ENCODE assay signal across 8 cellular contexts in genomic region chr10:89391882-89392756, GRCh38. TPM values are rescaled to one million over a fixed set of nuclear protein-coding genes. Genes with fewer than 3 reads are reported as not detected.
A peak's percentile ranks its signal among the peaks of the same experiment; 100 is the strongest.
DNase-seq lines count a peak whose midpoint lies in the region; ATAC-seq, FAIRE-seq and TF ChIP-seq lines count a peak whose summit lies in the region.

Gene IFIT1, plus strand, starts transcription at chr10:89392623. Its CDS starts 90 bp downstream, at chr10:89392713.

- H3K4me3 ChIP-seq in SJSA1 (peak within 1 kb of the TSS; percentile 42), GM12878 (peak within 1 kb of the TSS; percentile 67)

- no peaks in the 10 kb centered on the region for H3K27me3 ChIP-seq in SJSA1 (replicated peaks)
- no peaks in the 10 kb centered on the region for H3K27me3 ChIP-seq in GM12878 (replicated peaks in 1 of 2; ENCODE audit: control insufficient read depth in 2 of 2, insufficient read depth in 2 of 2, low read length in 1 of 2)

- no peaks in the 10 kb centered on the region for H4K20me1 ChIP-seq in GM12878 (ENCODE audit: control insufficient read depth, insufficient read depth)

- H3K4me1 ChIP-seq in SJSA1 (replicated peaks) (peaks cover 10% of the 10 kb centered on the region), GM12878 (ENCODE audit: control insufficient read depth, insufficient read depth, low read length) (no peaks in the 10 kb centered on the region; the same call in 1 of the 2 replicates)

- intact Hi-C loops in GM12878 (cut with micrococcal nuclease; ENCODE audit: unreplicated experiment) = loop anchor here (1.0 to 10.0 kb wide), 2 partner anchors 22 to 397 kb away; partner anchors contain the start of genes FAS and IFIT5

- H3K27ac ChIP-seq in SJSA1 = peak within 1 kb of the TSS; percentile 70
- H3K27ac ChIP-seq in GM12878 (ENCODE audit: control insufficient read depth, insufficient read depth) = peak within 1 kb of the TSS; percentile 71

- peak within 1 kb of the TSS; percentile 71 for H3K9ac ChIP-seq in GM12878 (ENCODE audit: control insufficient read depth, insufficient read depth, low read length)

- DNase-seq in EH (ENCODE audit: low read depth) (peak; percentile 91), SJSA1 (ENCODE audit: low read depth in 1 of 2, low spot score in 2 of 2) (peak; percentile 68 to 82), GM12878 (ENCODE audit: low read depth, low spot score) (peak; percentile 80), hippocampal formation (lab: John Stamatoyannopoulos, UW) (peak; percentile 48 to 95), pulmonary artery endothelial cell (ENCODE audit: low read depth, low spot score) (peak; percentile 40), OCI-M2 (lab: John Stamatoyannopoulos, UW; ENCODE audit: unreplicated experiment) (no peak)

- FAIRE-seq in GM12878 (lab: Jason Lieb, UNC) = no peak

- no peaks in the 10 kb centered on the region for H3K9me3 ChIP-seq in SJSA1 (replicated peaks)
- H3K9me3 ChIP-seq in GM12878 (replicated peaks; ENCODE audit: control insufficient read depth, insufficient read depth, low read length) = no peaks in the 10 kb centered on the region; the same call in 2 of the 3 replicates

- CTCF ChIA-PET in GM12878 (lab: Yijun Ruan, JAX) = interaction anchor here (0.6 to 8.5 kb wide), 15 partner anchors 11 to 1020 kb away, joined by 3 to 97 read pairs (median 5); partner anchors contain the start of gene IFIT5

- H3K79me2 ChIP-seq in GM12878 (ENCODE audit: control insufficient read depth, insufficient read depth, low read length) = peaks cover 25% of the 10 kb centered on the region

- SMC1A ChIA-PET in GM12878 (lab: Charles Lee; ENCODE audit: uncharacterized antibody, unreplicated experiment) = interaction anchor here (0.5 to 4.1 kb wide), 23 partner anchors 8 to 487 kb away, joined by 3 to 42 read pairs (median 4); partner anchors contain the start of gene IFIT5

- H3K36me3 ChIP-seq in SJSA1 = no peaks in the 10 kb centered on the region
- H3K36me3 ChIP-seq in GM12878 (ENCODE audit: control insufficient read depth in 2 of 2, insufficient read depth in 2 of 2, low read length in 1 of 2) = no peaks in the 10 kb centered on the region

- WGBS in GM12878 (ENCODE audit: insufficient coverage, insufficient replicate concordance, low lambda C conversion rate, missing lambda C conversion rate) = under 1% methylated on average over 8 of the region's 8 CpGs

- in situ Hi-C loops in GM12878 (cut with MboI) = no loop called here

- ATAC-seq in GM19395 (IDR thresholded peaks at IDR 0.05; ENCODE audit: unreplicated experiment) (peak; percentile 90), HG03521 (IDR thresholded peaks at IDR 0.05; ENCODE audit: unreplicated experiment) (peak; percentile 70), GM12878 (peak; percentile 94)

- RAD21 ChIA-PET in GM12878 (lab: Charles Lee; ENCODE audit: unreplicated experiment) = interaction anchor here (0.6 to 2.8 kb wide), 15 partner anchors 21 to 748 kb away, joined by 3 to 20 read pairs (median 3); partner anchors contain the start of genes IFIT2 and IFIT5

- peak within 1 kb of the TSS; percentile 93 for H3K4me2 ChIP-seq in GM12878 (ENCODE audit: control insufficient read depth, insufficient read depth)

- TF ChIP-seq EP300 in GM12878 (IDR thresholded peaks at IDR 0.05; ENCODE audit: borderline replicate concordance in 1 of 2, control insufficient read depth in 1 of 2, low read depth in 2 of 2, low read length in 2 of 2) = no peak

- TF ChIP-seq RAD21 in GM12878 (IDR thresholded peaks at IDR 0.05; ENCODE audit: insufficient read depth, low read depth, low read length) = no peak

- BruUV-seq in GM12878 (replicated peaks; lab: Mats Ljungman, UMichigan) = no TSS peak

- peak within 1 kb of the TSS; percentile 56 for H2AFZ ChIP-seq in GM12878 (ENCODE audit: control insufficient read depth, low read depth, low read length)

- POLR2A ChIA-PET in GM12878 (lab: Charles Lee) = interaction anchor here (0.5 to 3.3 kb wide), 9 partner anchors 17 to 506 kb away, joined by 3 to 18 read pairs (median 5); partner anchors contain the start of genes IFIT2 and IFIT5

- TF ChIP-seq POLR2A in GM12878 (IDR thresholded peaks at IDR 0.05; ENCODE audit: low read depth, low read length) = peak; percentile 63

- TF ChIP-seq CTCF in GM12878 (IDR thresholded peaks at IDR 0.05 in 2 of 3, conservative IDR thresholded peaks at IDR 0.05 in 1 of 3; ENCODE audit: control insufficient read depth in 2 of 3, extremely low read depth in 1 of 3, insufficient read depth in 1 of 3, low read depth in 3 of 3, low read length in 3 of 3) = no peak

TF ChIP-seq in GM12878, 131 proteins besides CTCF, POLR2A, EP300 and RAD21 (continues in another document):
- TF ChIP-seq FOS (IDR thresholded peaks at IDR 0.05; ENCODE audit: borderline replicate concordance, extremely low read depth, insufficient read length) (no peak), DPF2 (IDR thresholded peaks at IDR 0.05) (0 out of 2 replicates have a peak, but pooled peaks have one; percentile 22), JUND (IDR thresholded peaks at IDR 0.05; ENCODE audit: low read depth, low read length) (no peak), FOXK2 (IDR thresholded peaks at IDR 0.05) (no peak), ETV6 (conservative IDR thresholded peaks at IDR 0.05 in 1 of 2, IDR thresholded peaks at IDR 0.05 in 1 of 2; ENCODE audit: borderline replicate concordance in 1 of 2, low read depth in 1 of 2) (peak in 1 of 2 experiments; percentile 97; a peak in 2 of 4 replicates), WRNIP1 (IDR thresholded peaks at IDR 0.05; ENCODE audit: borderline replicate concordance, low read depth, low read length) (no peak), POU2F2 (IDR thresholded peaks at IDR 0.05; ENCODE audit: borderline replicate concordance, low read depth, low read length) (no peak; the same call in 2 of the 3 replicates), RUNX3 (IDR thresholded peaks at IDR 0.05; ENCODE audit: low read length) (peak; percentile 23; the same call in 1 of the 2 replicates), ZBTB4 (CRISPR knock-in tag; IDR thresholded peaks at IDR 0.05) (no peak), IRF4 (IDR thresholded peaks at IDR 0.05; ENCODE audit: low read depth, low read length) (peak; percentile 54; the same call in 1 of the 2 replicates)
- TF ChIP-seq, protein P1, sequence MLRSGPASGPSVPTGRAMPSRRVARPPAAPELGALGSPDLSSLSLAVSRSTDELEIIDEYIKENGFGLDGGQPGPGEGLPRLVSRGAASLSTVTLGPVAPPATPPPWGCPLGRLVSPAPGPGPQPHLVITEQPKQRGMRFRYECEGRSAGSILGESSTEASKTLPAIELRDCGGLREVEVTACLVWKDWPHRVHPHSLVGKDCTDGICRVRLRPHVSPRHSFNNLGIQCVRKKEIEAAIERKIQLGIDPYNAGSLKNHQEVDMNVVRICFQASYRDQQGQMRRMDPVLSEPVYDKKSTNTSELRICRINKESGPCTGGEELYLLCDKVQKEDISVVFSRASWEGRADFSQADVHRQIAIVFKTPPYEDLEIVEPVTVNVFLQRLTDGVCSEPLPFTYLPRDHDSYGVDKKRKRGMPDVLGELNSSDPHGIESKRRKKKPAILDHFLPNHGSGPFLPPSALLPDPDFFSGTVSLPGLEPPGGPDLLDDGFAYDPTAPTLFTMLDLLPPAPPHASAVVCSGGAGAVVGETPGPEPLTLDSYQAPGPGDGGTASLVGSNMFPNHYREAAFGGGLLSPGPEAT (IDR thresholded peaks at IDR 0.05; ENCODE audit: low read depth) = peak; percentile 25; the same call in 1 of the 2 replicates

RNA-seq across cellular contexts. Expression of gene IFIT1, which starts in this region (rescaled TPM):
- total RNA-seq in SJSA1 (2014; rRNA removed; shearing (Covaris generic)) = 1.8 and 5.2 TPM in 2 replicates
- 2.5 and 3.2 TPM in 2 replicates for total RNA-seq in GM12878 (2013; cell fraction: nucleolus; rRNA removed)
- total RNA-seq in GM12878 (2014; rRNA removed) = 19.7 and 29.8 TPM in 2 replicates
- 32.0 and 39.2 TPM in 2 replicates for total RNA-seq in GM12878 (2014; rRNA removed; fragmentation: Illumina TruSeq; extraction: Trizol)
- total RNA-seq in GM12878 (2021) = 18.8 and 22.5 TPM in 2 replicates
- polyA plus RNA-seq in GM12878 (2011; ENCODE audit: low read depth) = 18.2 TPM
- 23.4 and 36.6 TPM in 2 replicates for polyA plus RNA-seq in GM12878 (2011; rRNA removed)
- polyA plus RNA-seq in GM12878 (2011; cell fraction: cytosol; rRNA removed) = 6.9 and 8.8 TPM in 2 replicates
- polyA plus RNA-seq in GM12878 (2011; cell fraction: nucleus; rRNA removed) = 9.0 and 10.0 TPM in 2 replicates
- 16.1 and 18.3 TPM in 2 replicates for polyA plus RNA-seq in GM12878 (2012)
- 31.5 and 44.4 TPM in 2 replicates for polyA plus RNA-seq in GM12878 (2014; fragmentation: Illumina TruSeq; extraction: Trizol)
- polyA plus RNA-seq in GM12878 (2014; fragmentation: Nextera tagmentation; extraction: Ambion mirVana) = 10 to 100 TPM; 28.9 to 37.2 TPM
- polyA plus RNA-seq in GM12878 (2014; rRNA removed) = 17.5 and 21.3 TPM in 2 replicates
- 10 to 100 TPM; 13.9 to 16.1 TPM for polyA plus RNA-seq in GM12878 (2016; fragmentation: Nextera tagmentation; extraction: Ambion mirVana)
- polyA minus RNA-seq in GM12878 (2011; rRNA and poly(A)+ RNA removed) = 6.9 and 8.9 TPM in 2 replicates
- 3.3 and 4.0 TPM in 2 replicates for polyA minus RNA-seq in GM12878 (2011; cell fraction: cytosol; rRNA and poly(A)+ RNA removed)
- 2.1 and 3.2 TPM in 2 replicates for polyA minus RNA-seq in GM12878 (2011; cell fraction: nucleus; rRNA and poly(A)+ RNA removed)
- 3.6 and 3.8 TPM in 2 replicates for total RNA-seq in pulmonary artery endothelial cell
